ENCODE assay signal across 8 cellular contexts in genomic region chr11:70755410-70756158, GRCh38.
A peak's percentile ranks its signal among the peaks of the same experiment; 100 is the strongest.
DNase-seq lines count a peak whose midpoint lies in the region; ATAC-seq and TF ChIP-seq lines count a peak whose summit lies in the region.

No MANE protein-coding gene starts in this region.

- H3K36me3 ChIP-seq in gastroesophageal sphincter (no peaks in the 10 kb centered on the region), thyroid gland (no peaks in the 10 kb centered on the region)

- TF ChIP-seq POLR2A in gastroesophageal sphincter (IDR thresholded peaks at IDR 0.05) (no peak), thyroid gland (IDR thresholded peaks at IDR 0.05) (no peak)

- WGBS in gastroesophageal sphincter (ENCODE audit: low coverage in 1 of 2), 2 donors, result 40% methylated on average over 1 of the region's 37 CpGs; no CpG with 5 or more reads in 1 of the 2 donors
- WGBS in thyroid gland, 2 donors, result 47 to 57% methylated on average over 9 to 16 of the region's 37 CpGs

- TF ChIP-seq CTCF in gastroesophageal sphincter (IDR thresholded peaks at IDR 0.05) (peak in 2 of 4 experiments; percentile 91 to 96), thyroid gland (IDR thresholded peaks at IDR 0.05) (peak; percentile 84 to 98 (median 97))

- intact Hi-C loops in thyroid gland (cut with DNase I), result loop anchor here (5.0 kb wide), 1 partner anchor 288 kb away; no protein-coding TSS in a partner anchor

- no peak for TF ChIP-seq EP300 in gastroesophageal sphincter (IDR thresholded peaks at IDR 0.05)

- peaks cover 0 to 6% (median 0%) of the 10 kb centered on the region in 3 donors for H3K9me3 ChIP-seq in gastroesophageal sphincter
- H3K9me3 ChIP-seq in thyroid gland, result no peaks in the 10 kb centered on the region

- H3K4me1 ChIP-seq in gastroesophageal sphincter, result peaks cover 0 to 10% (median 0%) of the 10 kb centered on the region in 3 donors
- peaks cover 0 to 6% of the 10 kb centered on the region in 2 donors for H3K4me1 ChIP-seq in thyroid gland

- DNase-seq in EH (ENCODE audit: low read depth) (peak; percentile 62), M059J (ENCODE audit: low read depth) (peak; percentile 60), SHP77 treated with DMSO at 0.1 percent for 48 hours (lab: John Stamatoyannopoulos, UW) (peak; percentile 25), occipital lobe (lab: John Stamatoyannopoulos, UW) (peak; percentile 67), thyroid gland (peak; percentile 75 to 84)
- peak; percentile 83 for DNase-seq in activated effector memory CD4-positive, alpha-beta T cell treated with anti-CD3 and anti-CD28 coated beads, Interleukin-2, amount 50 U/mL, for 16 hours

- peaks cover 5% of the 10 kb centered on the region for H3K27me3 ChIP-seq in gastroesophageal sphincter
- H3K27me3 ChIP-seq in thyroid gland, result no peaks in the 10 kb centered on the region

- peak; percentile 86 for ATAC-seq in gastroesophageal sphincter
- no peak for ATAC-seq in HG02885 (IDR thresholded peaks at IDR 0.05; ENCODE audit: poor library complexity, unreplicated experiment)

- H3K27ac ChIP-seq in gastroesophageal sphincter (no peak overlapping the region), thyroid gland (no peak overlapping the region)

- H3K4me3 ChIP-seq in gastroesophageal sphincter (no peak overlapping the region), thyroid gland (replicated peaks in 1 of 3) (no peak overlapping the region)

Comparison
In these comparisons a context has a peak if more than half of its experiments do, and no peak if none do; other contexts are left out.
1. DNase-seq: peak in every context shown above with its lines; median percentile 83 in activated effector memory CD4-positive, alpha-beta T cell treated with anti-CD3 and anti-CD28 coated beads, Interleukin-2, amount 50 U/mL, for 16 hours; 80 in thyroid gland; 67 in occipital lobe; 62 in EH; 60 in M059J; 25 in SHP77 treated with DMSO at 0.1 percent for 48 hours.